ENCODE assay signal across 20 cellular contexts in genomic region chr22:23514317-23515038, GRCh38.
A peak's percentile ranks its signal among the peaks of the same experiment; 100 is the strongest.
DNase-seq lines count a peak whose midpoint lies in the region; TF ChIP-seq lines count a peak whose summit lies in the region.
"Had no signal": no experiment of that assay in that cellular context is flagged by ENCODE, and none has a peak within 500 bp of the region (broad histone marks: within the 10 kb centered on the region; RNA-seq: fewer than 3 reads in every experiment).

No MANE protein-coding gene starts in this region.

- no peak overlapping the region for H2BK12ac ChIP-seq in H9 (ENCODE audit: insufficient read length, low read depth, low read length)

- H2AK5ac ChIP-seq in H9 (ENCODE audit: insufficient read length, low read length) = no peak overlapping the region

- no peaks in the 10 kb centered on the region for H3K79me2 ChIP-seq in H9 (ENCODE audit: insufficient read depth, low read length)

- no peak overlapping the region for H3K23ac ChIP-seq in H9 (ENCODE audit: insufficient read length, low read depth, low read length)

- H2BK5ac ChIP-seq in H9 (ENCODE audit: insufficient read length, low read length) = no peak overlapping the region

- H2BK20ac ChIP-seq in H9 (ENCODE audit: low read depth, low read length, poor library complexity, severe bottlenecking) = no peak overlapping the region

- H4K5ac ChIP-seq in H9 (ENCODE audit: insufficient read length, low read depth, low read length) = no peak overlapping the region

- no peaks in the 10 kb centered on the region for H3K9me3 ChIP-seq in H9 (ENCODE audit: control insufficient read depth, low read depth, low read length)
- H3K9me3 ChIP-seq: pancreas, tibial artery had no signal

- peak; percentile 51 for DNase-seq in H9
- peak; percentile 22 for DNase-seq in NCI-H69 (lab: John Stamatoyannopoulos, UW)
- DNase-seq in iPS-NIHi7 (ENCODE audit: extremely low spot score) = peak; percentile 45
- no peak for DNase-seq in retinal pigment epithelial cell (ENCODE audit: low read depth)
- no peak for DNase-seq in DMS79 treated with DMSO at 0.1 percent for 48 hours (lab: John Stamatoyannopoulos, UW)
- DNase-seq in NCI-H128 (lab: John Stamatoyannopoulos, UW; ENCODE audit: unreplicated experiment) = no peak
- no peak for DNase-seq in DMS114 treated with DMSO at 0.1 percent for 48 hours (lab: John Stamatoyannopoulos, UW; ENCODE audit: unreplicated experiment)
- DNase-seq: activated CD4-positive, alpha-beta memory T cell treated with anti-CD3 and anti-CD28 coated beads, Interleukin-2, amount 10 ng/mL, durations not matched to agents 7 days and 5 days; activated CD4-positive, CD25-positive, alpha-beta regulatory T cell; activated naive CD4-positive, alpha-beta T cell; AML-193; KBM-7; NCI-H1930; NCI-H446; NK-92 treated with Interleukin-12 subunit alpha and Interleukin-12 subunit beta, amount 100 ng/mL, for 24 hours; pancreas; stimulated activated CD4-positive, alpha-beta T cell treated with anti-CD3 and anti-CD28 coated beads, Interleukin-2, amount 100 ng/mL, for 24 hours; stimulated activated naive CD4-positive, alpha-beta T cell treated with Interleukin-2 at 50 U/mL for 16 hours; tibial artery had no signal

- H3K56ac ChIP-seq in H9 (ENCODE audit: insufficient read length, low read depth, low read length) = no peak overlapping the region

- H3K14ac ChIP-seq in H9 (ENCODE audit: insufficient read depth, low read length) = no peak overlapping the region

- no peak overlapping the region for H2BK120ac ChIP-seq in H9 (ENCODE audit: low read depth, low read length, poor library complexity, severe bottlenecking)

- no peak overlapping the region; a peak in 1 of 7 replicates for H3K27ac Mint-ChIP-seq in H9
- H3K27ac Mint-ChIP-seq: activated CD4-positive, alpha-beta memory T cell treated with anti-CD3 and anti-CD28 coated beads, Interleukin-2, amount 10 ng/mL, durations not matched to agents 7 days and 5 days had no signal

- peaks cover 88% of the 10 kb centered on the region for H3K27me3 Mint-ChIP-seq in H9 (ENCODE audit: low read depth)

- H4K8ac ChIP-seq in H9 (replicated peaks; ENCODE audit: insufficient read length, low read depth, low read length) = no peak overlapping the region

- no peaks in the 10 kb centered on the region for H3K9me3 Mint-ChIP-seq in H9
- H3K9me3 Mint-ChIP-seq: activated CD4-positive, alpha-beta memory T cell treated with anti-CD3 and anti-CD28 coated beads, Interleukin-2, amount 10 ng/mL, durations not matched to agents 7 days and 5 days had no signal

- H3T11ph ChIP-seq in H9 (ENCODE audit: low read length) = no peak overlapping the region

- H4K20me1 ChIP-seq in H9 (ENCODE audit: control insufficient read depth, insufficient read depth, insufficient read length) = peaks cover 2% of the 10 kb centered on the region

- no peak overlapping the region for H3K4me3 ChIP-seq in retinal pigment epithelial cell (ENCODE audit: low read length)
- H3K4me3 ChIP-seq: lung, pancreas, tibial artery had no signal

- no peak overlapping the region for H2BK15ac ChIP-seq in H9 (ENCODE audit: low read depth, low read length)

- no peak overlapping the region for H2AFZ ChIP-seq in H9 (ENCODE audit: low read length)

- no peak overlapping the region for H4K91ac ChIP-seq in H9 (ENCODE audit: insufficient read length, low read depth, low read length)

- no CpG with 5 or more reads among the region's 16 CpGs for WGBS in H9 (ENCODE audit: extremely low coverage, insufficient read length, low lambda C conversion rate)

- no peak overlapping the region for H3K4ac ChIP-seq in H9 (ENCODE audit: low read depth, low read length)

- H3K79me1 ChIP-seq in H9 (ENCODE audit: insufficient read depth, low read depth, low read length, poor library complexity, severe bottlenecking) = no peaks in the 10 kb centered on the region

- no peak overlapping the region for H3K9ac ChIP-seq in H9 (ENCODE audit: extremely low read depth, insufficient read length, low read length)

- H3K36me3 Mint-ChIP-seq in H9 (ENCODE audit: insufficient read depth in 1 of 3, low read depth in 3 of 3) = peaks cover 0 to 2% (median 0%) of the 10 kb centered on the region in 3 experiments; a peak in 1 of 7 replicates

- no peak overlapping the region for H3K4me2 ChIP-seq in H9 (ENCODE audit: insufficient read depth, insufficient read length, low read length)

- no peaks in the 10 kb centered on the region; the same call in 1 of the 2 replicates for H3K27me3 ChIP-seq in H9 (ENCODE audit: insufficient read depth, low read length)
- H3K27me3 ChIP-seq: pancreas, tibial artery had no signal

- H3K4me3 Mint-ChIP-seq in H9 = no peak overlapping the region
- H3K4me3 Mint-ChIP-seq: activated CD4-positive, alpha-beta memory T cell treated with anti-CD3 and anti-CD28 coated beads, Interleukin-2, amount 10 ng/mL, durations not matched to agents 7 days and 5 days had no signal

- H3K18ac ChIP-seq in H9 (ENCODE audit: insufficient read length, low read depth, low read length) = no peak overlapping the region

- H3K23me2 ChIP-seq in H9 (ENCODE audit: insufficient read length, low read depth, low read length, poor library complexity, severe bottlenecking) = no peaks in the 10 kb centered on the region

- no peak overlapping the region for H3K27ac ChIP-seq in H9 (ENCODE audit: insufficient read length, low read depth, low read length)
- H3K27ac ChIP-seq: pancreas, tibial artery had no signal

- H3K4me1 ChIP-seq in H9 (ENCODE audit: insufficient read depth, low read length) = no peaks in the 10 kb centered on the region
- H3K4me1 ChIP-seq: pancreas, tibial artery had no signal

- peaks cover 15 to 21% of the 10 kb centered on the region in 2 experiments for H3K4me1 Mint-ChIP-seq in H9
- H3K4me1 Mint-ChIP-seq: activated CD4-positive, alpha-beta memory T cell treated with anti-CD3 and anti-CD28 coated beads, Interleukin-2, amount 10 ng/mL, durations not matched to agents 7 days and 5 days had no signal

- TF ChIP-seq CTCF in H9 (conservative IDR thresholded peaks at IDR 0.05) (peak; percentile 40; the same call in 2 of the 3 replicates), retinal pigment epithelial cell (conservative IDR thresholded peaks at IDR 0.05; ENCODE audit: low read depth, low read length) (peak; percentile 10)

Comparison
In these comparisons a context has a peak if more than half of its experiments do, and no peak if none do; other contexts are left out.
1. DNase-seq: peak in H9 (single experiment), NCI-H69 (single experiment) and iPS-NIHi7 (single experiment); none in retinal pigment epithelial cell (single experiment), DMS79 treated with DMSO at 0.1 percent for 48 hours (single experiment), NCI-H128 (single experiment) and DMS114 treated with DMSO at 0.1 percent for 48 hours (single experiment).